ENCODE assay signal across 11 cellular contexts in the genomic region with DNA sequence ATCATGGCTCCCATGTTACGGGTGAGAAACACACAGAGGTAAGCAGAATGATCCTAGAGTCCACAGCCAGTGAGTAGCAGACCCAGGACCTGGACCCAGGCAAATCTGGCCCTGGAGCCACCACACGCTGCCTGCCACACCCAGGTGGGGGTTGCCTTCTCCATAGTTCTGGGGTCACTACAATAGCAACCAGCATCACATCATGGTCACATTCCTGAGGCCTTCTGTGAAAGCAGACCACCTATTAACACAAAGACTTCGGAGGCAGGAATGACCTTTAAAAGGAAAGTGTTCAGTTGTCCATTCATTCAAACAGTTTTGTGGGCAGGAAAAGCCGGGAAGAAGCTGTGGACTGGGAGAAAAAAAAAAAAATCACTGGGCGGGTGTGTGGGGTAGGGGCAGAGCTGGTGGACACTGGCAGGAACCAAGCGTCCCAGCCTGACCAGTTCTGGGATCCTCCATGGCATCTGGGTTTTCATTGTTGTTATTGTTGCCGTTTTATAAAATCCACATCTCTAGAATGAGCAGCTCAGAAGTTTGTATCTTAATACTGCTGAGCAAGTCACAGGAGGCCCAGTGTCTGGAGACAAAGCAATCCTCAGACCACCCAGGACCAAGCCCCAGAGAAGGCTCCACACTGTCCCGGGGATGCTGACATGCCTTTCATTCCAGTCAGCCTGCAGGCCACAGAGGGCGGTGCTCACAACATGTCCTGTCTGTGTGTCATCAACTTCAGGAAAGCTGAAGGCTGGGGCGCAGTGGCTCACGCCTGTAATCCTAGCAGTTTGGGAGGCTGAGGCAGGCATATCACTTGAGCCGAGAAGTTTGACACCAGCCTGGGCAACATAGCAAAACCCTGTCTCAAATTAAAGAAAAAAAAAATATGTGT.
DNase-seq lines count a peak whose midpoint lies in the region; ATAC-seq and TF ChIP-seq lines count a peak whose summit lies in the region.
"Had no signal": no experiment of that assay in that cellular context is flagged by ENCODE, and none has a peak within 500 bp of the region (broad histone marks: within the 10 kb centered on the region; RNA-seq: fewer than 3 reads in every experiment).

No MANE protein-coding gene starts in this region.

- H3K23ac ChIP-seq in trophoblast cell (ENCODE audit: low read length) = no peak overlapping the region

- no CpG with 5 or more reads among the region's 12 CpGs for WGBS in trophoblast cell (ENCODE audit: extremely low coverage, insufficient coverage, insufficient read length)

- H3K9me3 ChIP-seq in SJSA1 (replicated peaks) (no peaks in the 10 kb centered on the region), trophoblast cell (ENCODE audit: insufficient read depth, low read depth, low read length) (no peaks in the 10 kb centered on the region)
- H3K9me3 ChIP-seq: transverse colon had no signal

- H4K91ac ChIP-seq in trophoblast cell (ENCODE audit: low read depth, low read length) = peak overlapping the region; percentile 9

- no peaks in the 10 kb centered on the region for H3K27me3 ChIP-seq in SJSA1 (replicated peaks)
- H3K27me3 ChIP-seq in trophoblast cell (ENCODE audit: insufficient read depth, low read length) = no peaks in the 10 kb centered on the region
- H3K27me3 ChIP-seq: transverse colon had no signal

- ATAC-seq in natural killer cell = no peak

- H3K79me1 ChIP-seq in trophoblast cell (ENCODE audit: low read length) = peaks cover 8% of the 10 kb centered on the region

- H3K27ac ChIP-seq in SJSA1 (peak overlapping the region; percentile 97), trophoblast cell (ENCODE audit: low read depth, low read length) (peak overlapping the region; percentile 85)
- H3K27ac ChIP-seq: transverse colon had no signal

- H4K12ac ChIP-seq in trophoblast cell (ENCODE audit: low read depth, low read length) = no peak overlapping the region

- H3K14ac ChIP-seq in trophoblast cell (ENCODE audit: low read length) = peak overlapping the region; percentile 8

- no peak overlapping the region for H3K4ac ChIP-seq in trophoblast cell (ENCODE audit: low read depth, low read length)

- no peaks in the 10 kb centered on the region for H3K9me3 Mint-ChIP-seq in natural killer cell

- peak overlapping the region; percentile 78 for H2BK5ac ChIP-seq in trophoblast cell (ENCODE audit: low read depth, low read length, poor library complexity)

- H3K4me3 ChIP-seq in SJSA1 (no peak overlapping the region), fibroblast of pulmonary artery (replicated peaks; ENCODE audit: low read depth, low read length) (no peak overlapping the region), trophoblast cell (ENCODE audit: low read depth, low read length) (no peak overlapping the region)
- H3K4me3 ChIP-seq: transverse colon had no signal

- H3K4me1 ChIP-seq in SJSA1 (replicated peaks) (peaks cover 42% of the 10 kb centered on the region), trophoblast cell (ENCODE audit: control insufficient read depth in 1 of 2, insufficient read depth in 2 of 2, low read length in 2 of 2) (peaks cover 7 to 11% of the 10 kb centered on the region in 2 experiments)
- H3K4me1 ChIP-seq: transverse colon had no signal

- H3K27ac Mint-ChIP-seq in natural killer cell = no peak overlapping the region

- peak overlapping the region; percentile 7 for H4K8ac ChIP-seq in trophoblast cell (ENCODE audit: low read depth, low read length)

- TF ChIP-seq CTCF in fibroblast of pulmonary artery (IDR thresholded peaks at IDR 0.05; ENCODE audit: low read length, missing control alignments) = peak; percentile 6
- TF ChIP-seq CTCF in natural killer cell (IDR thresholded peaks at IDR 0.05) = no peak

- peak overlapping the region; percentile 49 for H2BK120ac ChIP-seq in trophoblast cell (ENCODE audit: insufficient read depth, low read length, poor library complexity)

- H3K27me3 Mint-ChIP-seq in natural killer cell (ENCODE audit: low read depth in 2 of 2) = no peaks in the 10 kb centered on the region

- H3K36me3 ChIP-seq in SJSA1 = peaks cover 13% of the 10 kb centered on the region
- H3K36me3 ChIP-seq in trophoblast cell (ENCODE audit: control insufficient read depth in 1 of 2, insufficient read depth in 2 of 2, low read length in 2 of 2) = no peaks in the 10 kb centered on the region

- no peak overlapping the region for H3K4me3 Mint-ChIP-seq in natural killer cell

- no peak overlapping the region for H2AFZ ChIP-seq in trophoblast cell (ENCODE audit: insufficient read depth, low read length, poor library complexity)

- H3K79me2 ChIP-seq in trophoblast cell (ENCODE audit: control insufficient read depth, insufficient read depth, low read length, poor library complexity) = no peaks in the 10 kb centered on the region

- H3K36me3 Mint-ChIP-seq in natural killer cell = peaks cover 27% of the 10 kb centered on the region

- H2AK5ac ChIP-seq in trophoblast cell (ENCODE audit: low read length) = peak overlapping the region; percentile 88

- H3K4me2 ChIP-seq in trophoblast cell (ENCODE audit: low read length) = peak overlapping the region; percentile 20

- H2BK12ac ChIP-seq in trophoblast cell (ENCODE audit: low read length) = peak overlapping the region; percentile 83

- intact Hi-C loops in natural killer cell (cut with micrococcal nuclease) = no loop called here

- H3K18ac ChIP-seq in trophoblast cell (ENCODE audit: low read length) = no peak overlapping the region

- peak; percentile 89 for DNase-seq in ELR (ENCODE audit: low read depth)
- DNase-seq in SJSA1 (ENCODE audit: low read depth in 1 of 2, low spot score in 2 of 2) = peak; percentile 95 to 96
- peak; percentile 65 for DNase-seq in fibroblast of pulmonary artery (ENCODE audit: low read depth)
- peak; percentile 43 to 65 for DNase-seq in trophoblast cell
- no peak for DNase-seq in natural killer cell
- DNase-seq in activated CD8-positive, alpha-beta memory T cell treated with anti-CD3 and anti-CD28 coated beads for 24 hours = no peak
- DNase-seq in NCI-H2081 treated with DMSO at 0.1 percent for 48 hours (lab: John Stamatoyannopoulos, UW) = no peak
- no peak for DNase-seq in NCI-H2029 (lab: John Stamatoyannopoulos, UW)
- DNase-seq: activated CD4-positive, alpha-beta T cell treated with anti-CD3 and anti-CD28 coated beads, Interleukin-2, amount 50 U/mL, for 1 hour; NCI-H1417; transverse colon had no signal

- H3K9ac ChIP-seq in trophoblast cell (ENCODE audit: low read length) = no peak overlapping the region

- no peaks in the 10 kb centered on the region for H3K4me1 Mint-ChIP-seq in natural killer cell

Comparison
In these comparisons a context has a peak if more than half of its experiments do, and no peak if none do; other contexts are left out.
1. DNase-seq: peak in ELR (single experiment), SJSA1 (2 of 2), fibroblast of pulmonary artery (single experiment) and trophoblast cell (2 of 2); none in natural killer cell (single experiment), activated CD8-positive, alpha-beta memory T cell treated with anti-CD3 and anti-CD28 coated beads for 24 hours (single experiment), NCI-H2081 treated with DMSO at 0.1 percent for 48 hours (single experiment) and NCI-H2029 (single experiment).